Comparison of ENCODE assay signal across 12 cellular contexts in genomic region chr13:95479706-95480105, GRCh38.
DNase-seq lines count a peak whose midpoint lies in the region; ATAC-seq and TF ChIP-seq lines count a peak whose summit lies in the region.
"Had no signal": no experiment of that assay in that cellular context is flagged by ENCODE, and none has a peak within 500 bp of the region (broad histone marks: within the 10 kb centered on the region; RNA-seq: fewer than 3 reads in every experiment).

No MANE protein-coding gene starts in this region.

- H3K9me3 ChIP-seq in sigmoid colon: no peaks in the 10 kb centered on the region
- H3K9me3 ChIP-seq: lower lobe of right lung had no signal

- H3K9me3 Mint-ChIP-seq in activated T-helper 2 cell treated with anti-CD3 and anti-CD28 coated beads, Interferon-gamma antibody, Interleukin-2, Interleukin-4, amounts not matched to agents 10 μg/mL and 5 μg/mL and 100 μg/mL, durations not matched to agents 14 hours and 24 hours and 36 hours: no peaks in the 10 kb centered on the region
- H3K9me3 Mint-ChIP-seq: activated CD4-positive, alpha-beta T cell treated with anti-CD3 and anti-CD28 coated beads, Interleukin-2, amount 10 ng/mL, durations not matched to agents 7 days and 5 days; CD4-positive, CD25-positive, alpha-beta regulatory T cell had no signal

- no peak overlapping the region for H3K4me3 ChIP-seq in sigmoid colon
- H3K4me3 ChIP-seq: lower lobe of right lung had no signal

- H3K36me3 ChIP-seq in sigmoid colon: no peaks in the 10 kb centered on the region
- H3K36me3 ChIP-seq: lower lobe of right lung had no signal

- H3K27me3 Mint-ChIP-seq in activated T-helper 2 cell treated with anti-CD3 and anti-CD28 coated beads, Interferon-gamma antibody, Interleukin-2, Interleukin-4, amounts not matched to agents 10 μg/mL and 5 μg/mL and 100 μg/mL, durations not matched to agents 14 hours and 24 hours and 36 hours (ENCODE audit: low read depth): peaks cover 4% of the 10 kb centered on the region

- peak; percentile 16 for ATAC-seq in GM18870 (IDR thresholded peaks at IDR 0.05; ENCODE audit: unreplicated experiment)
- peak; percentile 32 for ATAC-seq in GM21723 (IDR thresholded peaks at IDR 0.05; ENCODE audit: unreplicated experiment)
- peak; percentile 19 for ATAC-seq in HG03354 (IDR thresholded peaks at IDR 0.05; ENCODE audit: poor library complexity, severe bottlenecking, unreplicated experiment)
- no peak for ATAC-seq in HG02763 (IDR thresholded peaks at IDR 0.05; ENCODE audit: unreplicated experiment)

- peak overlapping the region; percentile 19 for H3K4me3 Mint-ChIP-seq in activated T-helper 2 cell treated with anti-CD3 and anti-CD28 coated beads, Interferon-gamma antibody, Interleukin-2, Interleukin-4, amounts not matched to agents 10 μg/mL and 5 μg/mL and 100 μg/mL, durations not matched to agents 14 hours and 24 hours and 36 hours (ENCODE audit: low read depth)

- peaks cover 0 to 7% (median 2%) of the 10 kb centered on the region in 4 donors for H3K4me1 ChIP-seq in sigmoid colon
- H3K4me1 ChIP-seq: lower lobe of right lung had no signal

- TF ChIP-seq CTCF in sigmoid colon (IDR thresholded peaks at IDR 0.05): no peak

- intact Hi-C loops in activated T-helper 2 cell treated with anti-CD3 and anti-CD28 coated beads, Interferon-gamma antibody, Interleukin-2, Interleukin-4, amounts not matched to agents 10 μg/mL and 5 μg/mL and 100 μg/mL, durations not matched to agents 14 hours and 24 hours and 36 hours (cut with micrococcal nuclease): loop anchor here (2.0 to 10.0 kb wide), 5 partner anchors 75 to 812 kb away; partner anchors contain the start of gene DNAJC3
- intact Hi-C loops in sigmoid colon (cut with DNase I): loop anchor here (2.0 to 10.0 kb wide), 5 partner anchors 77 to 1042 kb away; no protein-coding TSS in a partner anchor

- no peak overlapping the region for H3K27ac ChIP-seq in sigmoid colon
- H3K27ac ChIP-seq: lower lobe of right lung had no signal

- peaks cover 17% of the 10 kb centered on the region for H3K4me1 Mint-ChIP-seq in activated T-helper 2 cell treated with anti-CD3 and anti-CD28 coated beads, Interferon-gamma antibody, Interleukin-2, Interleukin-4, amounts not matched to agents 10 μg/mL and 5 μg/mL and 100 μg/mL, durations not matched to agents 14 hours and 24 hours and 36 hours (ENCODE audit: low read depth)

- TF ChIP-seq EP300 in sigmoid colon (IDR thresholded peaks at IDR 0.05): no peak

- TF ChIP-seq POLR2A in sigmoid colon (IDR thresholded peaks at IDR 0.05): no peak

- WGBS in sigmoid colon, 2 donors: 73 to 88% methylated on average over 1 of the region's 1 CpG

- H3K36me3 Mint-ChIP-seq in activated T-helper 2 cell treated with anti-CD3 and anti-CD28 coated beads, Interferon-gamma antibody, Interleukin-2, Interleukin-4, amounts not matched to agents 10 μg/mL and 5 μg/mL and 100 μg/mL, durations not matched to agents 14 hours and 24 hours and 36 hours (ENCODE audit: low read depth): no peaks in the 10 kb centered on the region
- H3K36me3 Mint-ChIP-seq: CD4-positive, CD25-positive, alpha-beta regulatory T cell had no signal

- DNase-seq in activated T-helper 2 cell treated with anti-CD3 and anti-CD28 coated beads, Interferon-gamma antibody, Interleukin-2, Interleukin-4, amounts not matched to agents 10 μg/mL and 5 μg/mL and 100 μg/mL, durations not matched to agents 14 hours and 24 hours and 36 hours (ENCODE audit: low spot score): no peak
- DNase-seq in HUDEP-2 (lab: John Stamatoyannopoulos, UW; ENCODE audit: unreplicated experiment in 76 of 76) (no peak), hypothalamus (lab: John Stamatoyannopoulos, UW) (no peak), sigmoid colon (no peak)
- DNase-seq: activated CD4-positive, alpha-beta T cell treated with anti-CD3 and anti-CD28 coated beads, Interleukin-2, amount 10 ng/mL, durations not matched to agents 7 days and 5 days; CD4-positive, CD25-positive, alpha-beta regulatory T cell; NCI-H446 treated with DMSO at 0.1 percent for 48 hours had no signal

- H3K27ac Mint-ChIP-seq in activated T-helper 2 cell treated with anti-CD3 and anti-CD28 coated beads, Interferon-gamma antibody, Interleukin-2, Interleukin-4, amounts not matched to agents 10 μg/mL and 5 μg/mL and 100 μg/mL, durations not matched to agents 14 hours and 24 hours and 36 hours: no peak overlapping the region

- H3K27me3 ChIP-seq in sigmoid colon: no peaks in the 10 kb centered on the region
